Comparison of ENCODE assay signal across 16 cellular contexts in the genomic region with DNA sequence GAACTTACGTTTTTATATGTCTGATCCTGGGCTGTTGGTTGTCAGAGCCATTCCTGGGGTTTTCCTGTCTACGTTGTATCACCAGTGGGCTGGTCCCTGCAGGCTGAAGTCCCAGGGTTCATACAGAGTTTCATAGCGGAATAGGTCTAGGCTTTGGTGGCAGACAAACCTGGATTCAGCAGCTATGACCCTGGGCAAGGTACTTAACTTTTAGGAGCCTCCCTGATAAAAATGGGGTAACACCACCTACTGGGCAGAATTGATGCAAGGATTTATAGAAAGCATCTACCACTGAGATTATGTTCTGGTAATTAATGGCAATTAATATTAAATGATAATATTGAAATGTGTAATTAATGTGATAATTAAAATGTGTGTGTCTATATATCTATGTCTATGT.
DNase-seq lines count a peak whose midpoint lies in the region; ATAC-seq and TF ChIP-seq lines count a peak whose summit lies in the region.
"Had no signal": no experiment of that assay in that cellular context is flagged by ENCODE, and none has a peak within 500 bp of the region (broad histone marks: within the 10 kb centered on the region; RNA-seq: fewer than 3 reads in every experiment).

No MANE protein-coding gene starts in this region.

- peaks cover 29% of the 10 kb centered on the region for H3K36me3 Mint-ChIP-seq in endodermal cell (ENCODE audit: low read depth)

- no peaks in the 10 kb centered on the region for H3K4me1 Mint-ChIP-seq in endodermal cell
- H3K4me1 Mint-ChIP-seq: nephron had no signal

- WGBS in psoas muscle, 3 donors, result 84 to 94% (median 92%) methylated on average over 3 of the region's 3 CpGs
- 92 to 100% methylated on average over 2 to 3 of the region's 3 CpGs for WGBS in endodermal cell (ENCODE audit: insufficient coverage in 1 of 2, insufficient read length in 1 of 2), 2 experiments

- ATAC-seq in psoas muscle (no peak), GM21529 (IDR thresholded peaks at IDR 0.05; ENCODE audit: unreplicated experiment) (no peak)
- ATAC-seq: stimulated activated memory B cell treated with anti-CD40 and anti-IgM and Interleukin-4, amounts not matched to agents 10 μg/mL and 1 μg/mL and 100 μg/mL, for 72 hours had no signal

- H3K27me3 ChIP-seq in psoas muscle (ENCODE audit: insufficient read depth in 3 of 3, low read length in 2 of 3), result no peaks in the 10 kb centered on the region
- no peaks in the 10 kb centered on the region for H3K27me3 ChIP-seq in endodermal cell (ENCODE audit: control insufficient read depth, insufficient read depth, low read length, poor library complexity, severe bottlenecking)
- H3K27me3 ChIP-seq: SJCRH30 had no signal

- H3K4me3 Mint-ChIP-seq in endodermal cell, result no peak overlapping the region
- H3K4me3 Mint-ChIP-seq: nephron; stimulated activated memory B cell treated with anti-CD40 and anti-IgM and Interleukin-4, amounts not matched to agents 10 μg/mL and 1 μg/mL and 100 μg/mL, for 72 hours had no signal

- TF ChIP-seq CTCF in epithelial cell of esophagus (IDR thresholded peaks at IDR 0.05; ENCODE audit: insufficient read depth, low read depth, low read length, missing control alignments) (peak; percentile 37), psoas muscle (IDR thresholded peaks at IDR 0.05) (peak; percentile 8), endodermal cell (conservative IDR thresholded peaks at IDR 0.05) (no peak)

- H3K9me3 ChIP-seq in psoas muscle, result no peaks in the 10 kb centered on the region
- no peaks in the 10 kb centered on the region for H3K9me3 ChIP-seq in endodermal cell (ENCODE audit: control insufficient read depth, low read length)
- H3K9me3 ChIP-seq: SJCRH30 had no signal

- DNase-seq in SIG-M5 treated with dmso at 0.1 percent for 504 hours (lab: John Stamatoyannopoulos, UW; ENCODE audit: unreplicated experiment) (peak; percentile 11), SIG-M5 (lab: John Stamatoyannopoulos, UW) (no peak), M059J (ENCODE audit: low read depth) (peak; percentile 11), epithelial cell of esophagus (ENCODE audit: low read depth) (peak; percentile 38), psoas muscle (no peak), superior temporal gyrus (ENCODE audit: extremely low spot score) (no peak), endodermal cell (no peak)
- DNase-seq: activated CD4-positive, alpha-beta T cell treated with anti-CD3 and anti-CD28 coated beads for 4 hours; activated naive CD4-positive, alpha-beta T cell treated with Interleukin-2 at 50 U/mL for 16 hours; dorsolateral prefrontal cortex; GOT3; KBM-7; SJCRH30 had no signal

- no peaks in the 10 kb centered on the region for H3K9me3 Mint-ChIP-seq in endodermal cell
- H3K9me3 Mint-ChIP-seq: nephron; stimulated activated memory B cell treated with anti-CD40 and anti-IgM and Interleukin-4, amounts not matched to agents 10 μg/mL and 1 μg/mL and 100 μg/mL, for 72 hours had no signal

- H3K4me3 ChIP-seq in epithelial cell of esophagus (ENCODE audit: low read length) (no peak overlapping the region), psoas muscle (no peak overlapping the region), endodermal cell (ENCODE audit: low read length) (no peak overlapping the region)
- H3K4me3 ChIP-seq: dorsolateral prefrontal cortex, SJCRH30 had no signal

- H3K27ac Mint-ChIP-seq in endodermal cell, result no peak overlapping the region
- H3K27ac Mint-ChIP-seq: stimulated activated memory B cell treated with anti-CD40 and anti-IgM and Interleukin-4, amounts not matched to agents 10 μg/mL and 1 μg/mL and 100 μg/mL, for 72 hours had no signal

- no peak overlapping the region for H3K27ac ChIP-seq in psoas muscle
- H3K27ac ChIP-seq in endodermal cell (ENCODE audit: low read depth, low read length), result no peak overlapping the region
- H3K27ac ChIP-seq: dorsolateral prefrontal cortex, SJCRH30 had no signal

- H3K36me3 ChIP-seq in psoas muscle (ENCODE audit: insufficient read depth in 1 of 2, low read depth in 1 of 2) (peaks cover 5 to 92% of the 10 kb centered on the region in 2 donors), endodermal cell (ENCODE audit: control insufficient read depth, insufficient read depth, low read length) (peaks cover 30% of the 10 kb centered on the region)

- intact Hi-C loops in psoas muscle (cut with DNase I), result no loop called here

- no peaks in the 10 kb centered on the region for H3K27me3 Mint-ChIP-seq in endodermal cell (ENCODE audit: insufficient read depth)
- H3K27me3 Mint-ChIP-seq: stimulated activated memory B cell treated with anti-CD40 and anti-IgM and Interleukin-4, amounts not matched to agents 10 μg/mL and 1 μg/mL and 100 μg/mL, for 72 hours had no signal

- H3K4me1 ChIP-seq in psoas muscle, result no peaks in the 10 kb centered on the region
- H3K4me1 ChIP-seq in endodermal cell (ENCODE audit: control insufficient read depth, insufficient read depth, low read length), result no peaks in the 10 kb centered on the region
- H3K4me1 ChIP-seq: SJCRH30 had no signal

- no peak overlapping the region for H3K9ac ChIP-seq in endodermal cell (ENCODE audit: extremely low read depth, low read length, poor library complexity, severe bottlenecking)

Comparison
In these comparisons a context has a peak if more than half of its experiments do, and no peak if none do; other contexts are left out.
1. DNase-seq: peak in SIG-M5 treated with dmso at 0.1 percent for 504 hours (single experiment), M059J (single experiment) and epithelial cell of esophagus (single experiment); none in SIG-M5 (single experiment), psoas muscle (0 of 2), superior temporal gyrus (single experiment) and endodermal cell (single experiment).